Comparison of ENCODE assay signal across 6 cellular contexts in the genomic region with DNA sequence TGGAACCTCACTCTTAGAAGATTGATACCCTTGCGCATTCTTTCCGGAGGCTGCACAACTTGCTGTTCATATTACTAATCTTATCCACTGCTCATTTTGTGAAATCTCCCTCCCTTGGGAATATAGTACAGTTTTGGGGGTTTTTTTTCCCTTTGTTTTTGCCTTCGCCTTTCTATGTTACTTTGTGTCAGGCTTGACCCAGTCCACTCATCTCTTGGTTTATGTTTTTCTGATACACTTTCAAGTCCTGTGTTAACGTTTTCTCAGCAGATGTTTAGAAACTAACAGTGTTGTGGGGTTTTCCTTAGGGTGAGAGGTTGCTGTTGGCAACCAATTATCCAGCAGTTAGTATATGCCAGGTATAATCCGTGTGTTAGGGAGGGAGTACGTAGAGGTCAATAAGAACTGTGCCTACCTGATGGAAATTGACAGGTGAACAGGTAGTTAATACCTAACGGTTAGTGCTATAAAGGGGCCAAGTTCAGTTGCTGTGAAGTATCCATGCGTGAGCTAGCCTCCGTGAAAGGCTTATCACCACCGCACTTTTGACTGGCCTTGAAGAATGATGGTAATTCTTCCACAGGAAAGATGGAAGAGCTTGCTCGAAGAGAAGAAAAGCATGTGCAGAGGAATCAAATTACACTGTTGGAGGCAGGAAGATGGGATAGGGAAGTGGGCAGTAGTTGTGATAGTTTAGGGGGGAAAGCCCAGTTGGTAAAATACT. TPM values are rescaled to one million over a fixed set of nuclear protein-coding genes. Genes with fewer than 3 reads are reported as not detected.
A peak's percentile ranks its signal among the peaks of the same experiment; 100 is the strongest.
DNase-seq lines count a peak whose midpoint lies in the region; ATAC-seq and TF ChIP-seq lines count a peak whose summit lies in the region.

No MANE protein-coding gene starts in this region.

- POLR2A ChIA-PET in activated CD8-positive, alpha-beta T cell treated with anti-CD3 and anti-CD28 coated beads, Interleukin-2, amount 10 ng/mL, durations not matched to agents 7 days and 5 days (lab: Charles Lee), result interaction anchor here (0.7 kb wide), 1 partner anchor 126 kb away, joined by 3 read pairs; no protein-coding TSS in a partner anchor

- TF ChIP-seq CTCF in lower lobe of right lung (IDR thresholded peaks at IDR 0.05), result no peak

- H3K36me3 ChIP-seq in lower lobe of right lung, result peaks cover 12% of the 10 kb centered on the region

- no peaks in the 10 kb centered on the region for H3K27me3 Mint-ChIP-seq in activated CD8-positive, alpha-beta T cell treated with anti-CD3 and anti-CD28 coated beads, Interleukin-2, amount 10 ng/mL, durations not matched to agents 7 days and 5 days (ENCODE audit: low read depth)

- peak overlapping the region; percentile 93 for H3K4me3 ChIP-seq in lower lobe of right lung

- no peaks in the 10 kb centered on the region for H3K27me3 ChIP-seq in lower lobe of right lung (ENCODE audit: low read depth)

- no peak for ATAC-seq in activated CD8-positive, alpha-beta T cell treated with anti-CD3 and anti-CD28 coated beads, Interleukin-2, amount 10 ng/mL, durations not matched to agents 7 days and 5 days
- ATAC-seq in lower lobe of right lung (no peak), left colon (no peak), GM21576 (IDR thresholded peaks at IDR 0.05; ENCODE audit: unreplicated experiment) (no peak)

- H3K9me3 Mint-ChIP-seq in activated CD8-positive, alpha-beta T cell treated with anti-CD3 and anti-CD28 coated beads, Interleukin-2, amount 10 ng/mL, durations not matched to agents 7 days and 5 days (ENCODE audit: insufficient read depth), result no peaks in the 10 kb centered on the region

- H3K4me1 Mint-ChIP-seq in activated CD8-positive, alpha-beta T cell treated with anti-CD3 and anti-CD28 coated beads, Interleukin-2, amount 10 ng/mL, durations not matched to agents 7 days and 5 days (ENCODE audit: low read depth), result peaks cover 49% of the 10 kb centered on the region

- H3K4me1 ChIP-seq in lower lobe of right lung, result peaks cover 40% of the 10 kb centered on the region

- intact Hi-C loops in lower lobe of right lung (cut with DNase I), result no loop called here
- intact Hi-C loops in left colon (cut with DNase I, micrococcal nuclease), result no loop called here

- H3K36me3 Mint-ChIP-seq in activated CD8-positive, alpha-beta T cell treated with anti-CD3 and anti-CD28 coated beads, Interleukin-2, amount 10 ng/mL, durations not matched to agents 7 days and 5 days (ENCODE audit: low read depth), result peaks cover 39% of the 10 kb centered on the region

- DNase-seq in DMS79 treated with DMSO at 0.1 percent for 48 hours (lab: John Stamatoyannopoulos, UW) (peak; percentile 50), DMS79 (lab: John Stamatoyannopoulos, UW) (no peak), lower lobe of right lung (no peak), left colon (no peak)
- DNase-seq in activated CD8-positive, alpha-beta T cell treated with anti-CD3 and anti-CD28 coated beads, Interleukin-2, amount 10 ng/mL, durations not matched to agents 7 days and 5 days, result no peak

- H3K27ac Mint-ChIP-seq in activated CD8-positive, alpha-beta T cell treated with anti-CD3 and anti-CD28 coated beads, Interleukin-2, amount 10 ng/mL, durations not matched to agents 7 days and 5 days, result peak overlapping the region; percentile 93

- H3K27ac ChIP-seq in lower lobe of right lung, result peak overlapping the region; percentile 99

- no peaks in the 10 kb centered on the region for H3K9me3 ChIP-seq in lower lobe of right lung

- peak overlapping the region; percentile 90 for H3K4me3 Mint-ChIP-seq in activated CD8-positive, alpha-beta T cell treated with anti-CD3 and anti-CD28 coated beads, Interleukin-2, amount 10 ng/mL, durations not matched to agents 7 days and 5 days

- CTCF ChIA-PET in activated CD8-positive, alpha-beta T cell treated with anti-CD3 and anti-CD28 coated beads, Interleukin-2, amount 10 ng/mL, durations not matched to agents 7 days and 5 days (lab: Charles Lee), result interaction anchor here (0.9 to 3.5 kb wide), 4 partner anchors 18 to 246 kb away, joined by 3 to 27 read pairs (median 9); no protein-coding TSS in a partner anchor

RNA-seq across cellular contexts. Expression of gene NFYA, which starts 1.4 kb away (rescaled TPM):
- total RNA-seq in activated CD8-positive, alpha-beta T cell treated with anti-CD3 and anti-CD28 coated beads, Interleukin-2, amount 10 ng/mL, durations not matched to agents 7 days and 5 days, result 10 to 100 TPM; 32.3 to 32.5 TPM
- total RNA-seq in lower lobe of right lung (21.0 TPM), left colon (10 to 100 TPM; 19.1 to 19.9 TPM)

RNA-seq across cellular contexts. Expression of gene OARD1, which starts 2.0 kb away (rescaled TPM):
- total RNA-seq in activated CD8-positive, alpha-beta T cell treated with anti-CD3 and anti-CD28 coated beads, Interleukin-2, amount 10 ng/mL, durations not matched to agents 7 days and 5 days, result 10 to 100 TPM; 30.2 to 31.9 TPM
- total RNA-seq in lower lobe of right lung (28.7 TPM), left colon (10 to 100 TPM; 23.7 to 30.1 TPM)

RNA-seq across cellular contexts. Expression of gene APOBEC2, which starts 21.1 kb away (rescaled TPM):
- total RNA-seq in activated CD8-positive, alpha-beta T cell treated with anti-CD3 and anti-CD28 coated beads, Interleukin-2, amount 10 ng/mL, durations not matched to agents 7 days and 5 days, result not detected
- total RNA-seq in lower lobe of right lung (0.65 TPM), left colon (not detected)

RNA-seq across cellular contexts. Expression of gene TSPO2, which starts 31.9 kb away (rescaled TPM):
- total RNA-seq in activated CD8-positive, alpha-beta T cell treated with anti-CD3 and anti-CD28 coated beads, Interleukin-2, amount 10 ng/mL, durations not matched to agents 7 days and 5 days, result not detected
- total RNA-seq in lower lobe of right lung (not detected), left colon (not detected)

RNA-seq across cellular contexts. Expression of gene UNC5CL, which starts 35.1 kb away (rescaled TPM):
- 1 to 10 TPM; 1.1 TPM for total RNA-seq in activated CD8-positive, alpha-beta T cell treated with anti-CD3 and anti-CD28 coated beads, Interleukin-2, amount 10 ng/mL, durations not matched to agents 7 days and 5 days
- total RNA-seq in lower lobe of right lung (1.1 TPM), left colon (1 to 10 TPM; 2.2 to 6.6 TPM)
